Comparison of ENCODE assay signal across 9 cellular contexts in genomic region chr11:2697871-2698270, GRCh38. TPM values are rescaled to one million over a fixed set of nuclear protein-coding genes. Genes with fewer than 3 reads are reported as not detected.
DNase-seq lines count a peak whose midpoint lies in the region; ATAC-seq and TF ChIP-seq lines count a peak whose summit lies in the region.
"Had no signal": no experiment of that assay in that cellular context is flagged by ENCODE, and none has a peak within 500 bp of the region (broad histone marks: within the 10 kb centered on the region; RNA-seq: fewer than 3 reads in every experiment).

No MANE protein-coding gene starts in this region.

- no peak overlapping the region for H3K27ac Mint-ChIP-seq in central memory CD8-positive, alpha-beta T cell (ENCODE audit: low read depth)

- 0 out of 2 replicates have a peak, but pooled peaks cover 1% of the 10 kb centered on the region for H3K36me3 ChIP-seq in IMR-90 (ENCODE audit: control insufficient read depth, insufficient read depth, low read length)
- peaks cover 3% of the 10 kb centered on the region for H3K36me3 ChIP-seq in mucosa of stomach (ENCODE audit: control insufficient read depth, insufficient read depth, low read length)
- H3K36me3 ChIP-seq: Peyer's patch had no signal

- dilution Hi-C loops in IMR-90 (cut with HindIII; ENCODE audit: low sequenced_read_pairs, unreplicated experiment), result no loop called here

- no peak overlapping the region for H3K23ac ChIP-seq in IMR-90 (ENCODE audit: low read depth, low read length)

- H3K18ac ChIP-seq in IMR-90 (ENCODE audit: low read depth, low read length), result no peak overlapping the region

- H3K9me3 Mint-ChIP-seq in central memory CD8-positive, alpha-beta T cell, result no peaks in the 10 kb centered on the region

- peaks cover 6% of the 10 kb centered on the region for H3K4me1 Mint-ChIP-seq in central memory CD8-positive, alpha-beta T cell

- no peak overlapping the region for H3K4ac ChIP-seq in IMR-90 (ENCODE audit: low read depth, low read length)

- CTCF ChIA-PET in AG04450 (lab: Charles Lee), result no interaction called here
- CTCF ChIA-PET in IMR-90 (lab: Yijun Ruan, JAX), result no interaction called here

- no peak overlapping the region for H3K14ac ChIP-seq in IMR-90 (replicated peaks; ENCODE audit: low read depth, low read length)

- no peak for TF ChIP-seq POLR2A in IMR-90 (IDR thresholded peaks at IDR 0.05; ENCODE audit: low read depth, low read length)

- POLR2A ChIA-PET in AG04450 (lab: Yijun Ruan, JAX) (no interaction called here), IMR-90 (lab: Charles Lee; ENCODE audit: unreplicated experiment) (no interaction called here)

- ATAC-seq in IMR-90 (ENCODE audit: low read depth), result no peak
- ATAC-seq in central memory CD8-positive, alpha-beta T cell (replicated peaks; ENCODE audit: extremely low read depth, poor library complexity, severe bottlenecking), result no peak

- BruUV-seq in IMR-90 (replicated peaks; lab: Mats Ljungman, UMichigan), result no TSS peak

- TF ChIP-seq RAD21 in IMR-90 (IDR thresholded peaks at IDR 0.05; ENCODE audit: low read length), result no peak

- H3K27me3 ChIP-seq in AG04450 (ENCODE audit: control insufficient read depth, insufficient read depth, low read length) (peaks cover 4% of the 10 kb centered on the region), IMR-90 (ENCODE audit: control insufficient read depth, insufficient read depth, low read length) (peaks cover 1% of the 10 kb centered on the region; the same call in 1 of the 2 replicates), mucosa of stomach (ENCODE audit: control insufficient read depth, insufficient read depth, low read length) (no peaks in the 10 kb centered on the region)
- H3K27me3 ChIP-seq: Peyer's patch had no signal

- peak overlapping the region; percentile 60 for H3K4me3 ChIP-seq in AG04450 (ENCODE audit: low read depth, low read length)
- H3K4me3 ChIP-seq in IMR-90 (ENCODE audit: insufficient read depth, low read depth, low read length), result peak overlapping the region; percentile 71
- H3K4me3 ChIP-seq in mucosa of stomach (ENCODE audit: low read length), result peak overlapping the region; percentile 34

- no peaks in the 10 kb centered on the region for H3K27me3 Mint-ChIP-seq in central memory CD8-positive, alpha-beta T cell

- WGBS in IMR-90 (ENCODE audit: extremely low coverage in 2 of 2, insufficient read length in 1 of 2), 2 experiments, result no CpG with 5 or more reads among the region's 1 CpG

- 0 out of 2 replicates have a peak, but pooled peaks cover 6% of the 10 kb centered on the region for H3K9me1 ChIP-seq in IMR-90 (ENCODE audit: insufficient read depth, low read length)

- no peak overlapping the region for H2BK5ac ChIP-seq in IMR-90 (ENCODE audit: low read depth, low read length, poor library complexity, severe bottlenecking)

- H2BK120ac ChIP-seq in IMR-90 (ENCODE audit: low read depth, low read length), result no peak overlapping the region

- H2AK9ac ChIP-seq in IMR-90 (replicated peaks; ENCODE audit: low read depth, low read length, poor library complexity), result no peak overlapping the region

- peaks cover 6% of the 10 kb centered on the region for H3K36me3 Mint-ChIP-seq in central memory CD8-positive, alpha-beta T cell (ENCODE audit: insufficient read depth)

- H3K4me1 ChIP-seq in IMR-90 (ENCODE audit: control insufficient read depth, insufficient read depth, low read length), result peaks cover 5% of the 10 kb centered on the region
- H3K4me1 ChIP-seq in mucosa of stomach (ENCODE audit: control insufficient read depth, insufficient read depth, low read length), result peaks cover 12% of the 10 kb centered on the region

- no peak overlapping the region for H4K91ac ChIP-seq in IMR-90 (ENCODE audit: insufficient read depth, low read depth, low read length)

- no peak overlapping the region for H4K8ac ChIP-seq in IMR-90 (ENCODE audit: low read depth in 2 of 2, low read length in 2 of 2)

- H2AK5ac ChIP-seq in IMR-90 (ENCODE audit: low read depth, low read length), result no peak overlapping the region

- H2AFZ ChIP-seq in IMR-90 (replicated peaks; ENCODE audit: low read length, poor library complexity), result no peak overlapping the region

- H3K4me3 Mint-ChIP-seq in central memory CD8-positive, alpha-beta T cell, result peak overlapping the region; percentile 80

- intact Hi-C loops in IMR-90 (cut with micrococcal nuclease), result loop anchor here (2.0 kb wide), 1 partner anchor 165 kb away; no protein-coding TSS in a partner anchor

- no peak for TF ChIP-seq CTCF in AG04450 (IDR thresholded peaks at IDR 0.05; ENCODE audit: low read depth, low read length)
- no peak for TF ChIP-seq CTCF in IMR-90 (conservative IDR thresholded peaks at IDR 0.05; ENCODE audit: low read depth, low read length)

- no peak overlapping the region for H2BK15ac ChIP-seq in IMR-90 (ENCODE audit: low read depth, low read length)

- DNase-seq in AG04450 (ENCODE audit: low read depth, low spot score), result no peak
- no peak for DNase-seq in IMR-90
- DNase-seq in central memory CD8-positive, alpha-beta T cell (ENCODE audit: low spot score in 2 of 2), result no peak
- DNase-seq in H4 (ENCODE audit: low spot score), result no peak
- no peak for DNase-seq in NCI-H146 treated with DMSO at 0.1 percent for 48 hours (lab: John Stamatoyannopoulos, UW; ENCODE audit: unreplicated experiment)
- no peak for DNase-seq in NK-92 (lab: John Stamatoyannopoulos, UW; ENCODE audit: unreplicated experiment)
- DNase-seq in KBM-7, result no peak

- H2BK20ac ChIP-seq in IMR-90 (ENCODE audit: low read depth, low read length), result no peak overlapping the region

- H3K79me1 ChIP-seq in IMR-90 (ENCODE audit: low read depth in 1 of 2, low read length in 2 of 2), result peaks cover 0 to 32% of the 10 kb centered on the region in 2 experiments; a peak in 3 of 4 replicates

- in situ Hi-C loops in IMR-90 (cut with MboI; ENCODE audit: low sequenced_read_pairs), result loop anchor here (5.0 kb wide), 1 partner anchor 179 kb away; no protein-coding TSS in a partner anchor
- in situ Hi-C loops in KBM-7 (cut with MboI; ENCODE audit: low pct_unique_long_range_greater_than_20kb, low sequenced_read_pairs), result no loop called here

- H4K20me1 ChIP-seq in IMR-90 (ENCODE audit: insufficient read depth, low read length), result peaks cover 61% of the 10 kb centered on the region

- H3K9ac ChIP-seq in IMR-90 (ENCODE audit: low read depth, low read length) (no peak overlapping the region; the same call in 1 of the 2 replicates), mucosa of stomach (ENCODE audit: low read length) (peak overlapping the region; percentile 68)

- peak overlapping the region; percentile 93 for H3K4me2 ChIP-seq in IMR-90 (ENCODE audit: low read depth, low read length)

- H3K9me3 ChIP-seq in AG04450 (ENCODE audit: control insufficient read depth, insufficient read depth, low read length), result peaks cover 12% of the 10 kb centered on the region
- H3K9me3 ChIP-seq in IMR-90 (ENCODE audit: control insufficient read depth, insufficient read depth, low read length), result no peaks in the 10 kb centered on the region; the same call in 1 of the 2 replicates
- H3K9me3 ChIP-seq in mucosa of stomach (ENCODE audit: control insufficient read depth, low read length), result no peaks in the 10 kb centered on the region
- H3K9me3 ChIP-seq: Peyer's patch had no signal

- H4K5ac ChIP-seq in IMR-90 (ENCODE audit: low read depth, low read length), result no peak overlapping the region

- H3K56ac ChIP-seq in IMR-90 (ENCODE audit: extremely low read depth, insufficient read depth, low read length), result no peak overlapping the region

- H3K27ac ChIP-seq in AG04450 (ENCODE audit: low read depth, low read length) (no peak overlapping the region), IMR-90 (ENCODE audit: insufficient read depth, low read length) (no peak overlapping the region)
- H3K27ac ChIP-seq: Peyer's patch had no signal

TF ChIP-seq in IMR-90, 13 proteins besides CTCF, POLR2A, EP300 and RAD21:
- TF ChIP-seq MAFK (IDR thresholded peaks at IDR 0.05; ENCODE audit: low read depth, low read length), result no peak
- no peak for TF ChIP-seq MXI1 (IDR thresholded peaks at IDR 0.05; ENCODE audit: borderline replicate concordance, low read depth, low read length)
- TF ChIP-seq NFE2L2 (IDR thresholded peaks at IDR 0.05; ENCODE audit: low read depth, low read length), result no peak
- TF ChIP-seq CEBPB (IDR thresholded peaks at IDR 0.05; ENCODE audit: low read depth, low read length), result no peak
- TF ChIP-seq USF2 (IDR thresholded peaks at IDR 0.05; ENCODE audit: low read depth, low read length), result no peak
- no peak for TF ChIP-seq RFX5 (IDR thresholded peaks at IDR 0.05; ENCODE audit: low read depth, low read length)
- TF ChIP-seq CHD1 (IDR thresholded peaks at IDR 0.05; ENCODE audit: low read depth, low read length), result no peak
- TF ChIP-seq, protein P1, sequence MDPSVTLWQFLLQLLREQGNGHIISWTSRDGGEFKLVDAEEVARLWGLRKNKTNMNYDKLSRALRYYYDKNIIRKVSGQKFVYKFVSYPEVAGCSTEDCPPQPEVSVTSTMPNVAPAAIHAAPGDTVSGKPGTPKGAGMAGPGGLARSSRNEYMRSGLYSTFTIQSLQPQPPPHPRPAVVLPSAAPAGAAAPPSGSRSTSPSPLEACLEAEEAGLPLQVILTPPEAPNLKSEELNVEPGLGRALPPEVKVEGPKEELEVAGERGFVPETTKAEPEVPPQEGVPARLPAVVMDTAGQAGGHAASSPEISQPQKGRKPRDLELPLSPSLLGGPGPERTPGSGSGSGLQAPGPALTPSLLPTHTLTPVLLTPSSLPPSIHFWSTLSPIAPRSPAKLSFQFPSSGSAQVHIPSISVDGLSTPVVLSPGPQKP (IDR thresholded peaks at IDR 0.05; ENCODE audit: borderline replicate concordance, low read depth, low read length), result no peak
- TF ChIP-seq RCOR1 (IDR thresholded peaks at IDR 0.05; ENCODE audit: insufficient replicate concordance, low read length), result no peak
- no peak for TF ChIP-seq FOS (IDR thresholded peaks at IDR 0.05; ENCODE audit: low read depth, low read length)
- no peak for TF ChIP-seq SMC3 (IDR thresholded peaks at IDR 0.05; ENCODE audit: low read depth, low read length)
- TF ChIP-seq MAZ (IDR thresholded peaks at IDR 0.05; ENCODE audit: borderline replicate concordance, low read depth, low read length), result no peak
- TF ChIP-seq BHLHE40 (IDR thresholded peaks at IDR 0.05; ENCODE audit: low read depth, low read length), result no peak

RNA-seq across cellular contexts. Expression of gene KCNQ1OT1, which starts 1.9 kb away (rescaled TPM):
- polyA plus RNA-seq in AG04450 (2011; rRNA removed), result 0.33 and 0.42 TPM in 2 replicates
- polyA minus RNA-seq in AG04450 (2011; rRNA and poly(A)+ RNA removed), result 6.8 and 7.1 TPM in 2 replicates
- total RNA-seq in IMR-90 (2012; rRNA removed), result 1.9 and 2.0 TPM in 2 replicates
- polyA plus RNA-seq in IMR-90 (2012; rRNA removed), result 0.11 and 0.14 TPM in 2 replicates
- under 0.01 TPM in 2 replicates for polyA plus RNA-seq in IMR-90 (2012; cell fraction: cytosol; rRNA removed)
- 0.57 and 1.3 TPM in 2 replicates for polyA plus RNA-seq in IMR-90 (2012; cell fraction: nucleus; rRNA removed; ENCODE audit: low replicate concordance)
- total RNA-seq in H4 (2014; rRNA removed; shearing (Covaris generic)), result 0.14 and 0.17 TPM in 2 replicates
